Comparison of ENCODE assay signal across 1 cellular context in the genomic region with DNA sequence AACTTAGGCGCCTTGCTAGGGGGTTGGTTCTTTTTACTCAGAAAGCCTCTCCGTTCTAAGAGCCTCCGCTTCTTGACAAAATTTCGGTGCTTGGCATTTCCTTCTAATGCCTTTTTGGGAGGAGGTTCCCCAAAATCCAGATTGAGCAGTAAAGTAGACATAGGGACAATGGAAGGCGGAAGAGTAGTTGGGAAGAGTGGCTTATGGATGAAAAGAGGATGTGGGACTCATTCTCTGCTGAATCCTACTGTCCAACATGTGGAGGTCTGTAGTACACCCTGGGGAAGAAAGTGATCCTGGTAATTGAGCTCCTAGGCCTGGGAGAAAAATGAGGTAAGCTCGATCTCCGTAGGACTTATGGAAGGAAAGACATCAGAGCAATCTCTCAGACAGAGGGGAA.
TF ChIP-seq lines count a peak whose summit lies in the region.

No MANE protein-coding gene starts in this region.

TF ChIP-seq in liver, 16 proteins besides CTCF, POLR2A, EP300 and RAD21:
- TF ChIP-seq FOXA1 (IDR thresholded peaks at IDR 0.05), result no peak
- TF ChIP-seq YY1 (IDR thresholded peaks at IDR 0.05), result no peak
- TF ChIP-seq, protein P1, sequence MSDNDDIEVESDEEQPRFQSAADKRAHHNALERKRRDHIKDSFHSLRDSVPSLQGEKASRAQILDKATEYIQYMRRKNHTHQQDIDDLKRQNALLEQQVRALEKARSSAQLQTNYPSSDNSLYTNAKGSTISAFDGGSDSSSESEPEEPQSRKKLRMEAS (IDR thresholded peaks at IDR 0.05), result no peak
- TF ChIP-seq, protein P2, sequence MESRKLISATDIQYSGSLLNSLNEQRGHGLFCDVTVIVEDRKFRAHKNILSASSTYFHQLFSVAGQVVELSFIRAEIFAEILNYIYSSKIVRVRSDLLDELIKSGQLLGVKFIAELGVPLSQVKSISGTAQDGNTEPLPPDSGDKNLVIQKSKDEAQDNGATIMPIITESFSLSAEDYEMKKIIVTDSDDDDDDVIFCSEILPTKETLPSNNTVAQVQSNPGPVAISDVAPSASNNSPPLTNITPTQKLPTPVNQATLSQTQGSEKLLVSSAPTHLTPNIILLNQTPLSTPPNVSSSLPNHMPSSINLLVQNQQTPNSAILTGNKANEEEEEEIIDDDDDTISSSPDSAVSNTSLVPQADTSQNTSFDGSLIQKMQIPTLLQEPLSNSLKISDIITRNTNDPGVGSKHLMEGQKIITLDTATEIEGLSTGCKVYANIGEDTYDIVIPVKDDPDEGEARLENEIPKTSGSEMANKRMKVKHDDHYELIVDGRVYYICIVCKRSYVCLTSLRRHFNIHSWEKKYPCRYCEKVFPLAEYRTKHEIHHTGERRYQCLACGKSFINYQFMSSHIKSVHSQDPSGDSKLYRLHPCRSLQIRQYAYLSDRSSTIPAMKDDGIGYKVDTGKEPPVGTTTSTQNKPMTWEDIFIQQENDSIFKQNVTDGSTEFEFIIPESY (IDR thresholded peaks at IDR 0.05), result no peak
- TF ChIP-seq FOXA2 (IDR thresholded peaks at IDR 0.05), result no peak
- no peak for TF ChIP-seq SP1 (IDR thresholded peaks at IDR 0.05)
- TF ChIP-seq GABPA (IDR thresholded peaks at IDR 0.05 in 1 of 2, conservative IDR thresholded peaks at IDR 0.05 in 1 of 2), result no peak
- no peak for TF ChIP-seq NR2F2 (IDR thresholded peaks at IDR 0.05)
- no peak for TF ChIP-seq RXRA (IDR thresholded peaks at IDR 0.05)
- no peak for TF ChIP-seq TAF1 (conservative IDR thresholded peaks at IDR 0.05)
- TF ChIP-seq, protein P3, sequence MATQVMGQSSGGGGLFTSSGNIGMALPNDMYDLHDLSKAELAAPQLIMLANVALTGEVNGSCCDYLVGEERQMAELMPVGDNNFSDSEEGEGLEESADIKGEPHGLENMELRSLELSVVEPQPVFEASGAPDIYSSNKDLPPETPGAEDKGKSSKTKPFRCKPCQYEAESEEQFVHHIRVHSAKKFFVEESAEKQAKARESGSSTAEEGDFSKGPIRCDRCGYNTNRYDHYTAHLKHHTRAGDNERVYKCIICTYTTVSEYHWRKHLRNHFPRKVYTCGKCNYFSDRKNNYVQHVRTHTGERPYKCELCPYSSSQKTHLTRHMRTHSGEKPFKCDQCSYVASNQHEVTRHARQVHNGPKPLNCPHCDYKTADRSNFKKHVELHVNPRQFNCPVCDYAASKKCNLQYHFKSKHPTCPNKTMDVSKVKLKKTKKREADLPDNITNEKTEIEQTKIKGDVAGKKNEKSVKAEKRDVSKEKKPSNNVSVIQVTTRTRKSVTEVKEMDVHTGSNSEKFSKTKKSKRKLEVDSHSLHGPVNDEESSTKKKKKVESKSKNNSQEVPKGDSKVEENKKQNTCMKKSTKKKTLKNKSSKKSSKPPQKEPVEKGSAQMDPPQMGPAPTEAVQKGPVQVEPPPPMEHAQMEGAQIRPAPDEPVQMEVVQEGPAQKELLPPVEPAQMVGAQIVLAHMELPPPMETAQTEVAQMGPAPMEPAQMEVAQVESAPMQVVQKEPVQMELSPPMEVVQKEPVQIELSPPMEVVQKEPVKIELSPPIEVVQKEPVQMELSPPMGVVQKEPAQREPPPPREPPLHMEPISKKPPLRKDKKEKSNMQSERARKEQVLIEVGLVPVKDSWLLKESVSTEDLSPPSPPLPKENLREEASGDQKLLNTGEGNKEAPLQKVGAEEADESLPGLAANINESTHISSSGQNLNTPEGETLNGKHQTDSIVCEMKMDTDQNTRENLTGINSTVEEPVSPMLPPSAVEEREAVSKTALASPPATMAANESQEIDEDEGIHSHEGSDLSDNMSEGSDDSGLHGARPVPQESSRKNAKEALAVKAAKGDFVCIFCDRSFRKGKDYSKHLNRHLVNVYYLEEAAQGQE (IDR thresholded peaks at IDR 0.05), result no peak
- TF ChIP-seq, protein P4, sequence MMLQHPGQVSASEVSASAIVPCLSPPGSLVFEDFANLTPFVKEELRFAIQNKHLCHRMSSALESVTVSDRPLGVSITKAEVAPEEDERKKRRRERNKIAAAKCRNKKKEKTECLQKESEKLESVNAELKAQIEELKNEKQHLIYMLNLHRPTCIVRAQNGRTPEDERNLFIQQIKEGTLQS (IDR thresholded peaks at IDR 0.05), result no peak
- TF ChIP-seq EGR1 (IDR thresholded peaks at IDR 0.05; ENCODE audit: low read depth in 2 of 2), result no peak
